ENCODE assay signal across 2 cellular contexts in genomic region chrX:18389968-18390367, GRCh38.
TF ChIP-seq lines count a peak whose summit lies in the region.

No MANE protein-coding gene starts in this region.

TF ChIP-seq in A549, 52 proteins besides CTCF, POLR2A, EP300 and RAD21 (continued from another document):
- peak; percentile 45; the same call in 2 of the 3 replicates for TF ChIP-seq SMC3 (IDR thresholded peaks at IDR 0.05)

TF ChIP-seq in H1, 55 proteins besides CTCF, POLR2A, EP300 and RAD21 (continued from another document):
- TF ChIP-seq KDM5A (IDR thresholded peaks at IDR 0.05; ENCODE audit: low read length) (no peak), CEBPB (IDR thresholded peaks at IDR 0.05; ENCODE audit: low read depth, low read length) (0 out of 2 replicates have a peak, but pooled peaks have one; percentile 17)
TF ChIP-seq in H1: peak in this region for 1.
